1 cellular context compared by ENCODE assay signal in the genomic region with DNA sequence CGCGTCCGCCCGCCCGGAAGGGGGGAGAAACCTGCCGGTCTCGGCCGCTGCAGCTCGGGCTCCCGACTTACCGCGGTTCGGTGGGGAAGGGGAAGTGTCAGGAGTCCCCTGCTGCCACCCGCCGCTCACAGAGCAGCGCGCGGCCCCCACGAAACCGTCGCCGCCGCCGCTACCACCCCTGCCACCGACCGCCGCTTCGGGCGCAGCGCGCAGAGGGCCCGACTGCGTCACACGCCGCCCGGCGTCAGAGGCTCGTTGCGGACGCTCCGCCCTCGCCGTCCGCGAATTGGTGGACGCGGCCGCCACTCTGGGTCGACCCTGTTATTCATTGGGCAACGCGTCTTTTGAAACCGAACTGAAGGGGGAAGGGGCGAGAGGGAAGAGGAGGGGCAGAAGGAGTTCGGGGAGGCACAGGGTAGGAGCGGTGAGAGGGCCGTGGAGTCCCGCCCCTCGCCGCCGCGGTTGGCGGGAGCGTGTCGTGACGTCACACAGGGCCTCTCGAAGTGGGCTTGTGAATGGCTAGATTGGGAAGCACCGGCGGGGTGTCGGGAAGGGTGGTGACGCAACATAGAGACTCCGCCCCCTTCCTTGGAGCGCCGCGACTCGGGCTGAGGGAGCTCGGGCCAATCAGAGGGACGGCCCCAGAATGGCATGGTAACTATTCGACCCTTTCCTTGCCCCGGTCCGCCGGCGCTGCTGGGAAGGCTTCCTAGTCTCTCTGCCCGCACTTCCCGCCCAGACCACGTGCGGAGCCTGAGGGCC.
TF ChIP-seq lines count a peak whose summit lies in the region.

NUP98 (minus strand) TSS at position 226 of the 762 bp plus-strand sequence. CDS start 15,437 bp downstream, outside the sequence.

TF ChIP-seq in K562, 482 proteins besides CTCF, POLR2A, EP300 and RAD21 (continued from another document):
- TF ChIP-seq JUND (IDR thresholded peaks at IDR 0.05; ENCODE audit: borderline replicate concordance, low read depth, low read length): peak; percentile 87
- TF ChIP-seq JUND (tag; IDR thresholded peaks at IDR 0.05; ENCODE audit: borderline replicate concordance, low read depth, low read length): no peak
- peak; percentile 87 for TF ChIP-seq RBBP5 (IDR thresholded peaks at IDR 0.05; ENCODE audit: borderline replicate concordance, insufficient read depth, low read length, poor library complexity, severe bottlenecking)
- TF ChIP-seq ELK1 (CRISPR knock-in tag; IDR thresholded peaks at IDR 0.05): no peak
- peak in 2 of 3 experiments; percentile 30 to 51 for TF ChIP-seq YY1 (IDR thresholded peaks at IDR 0.05; ENCODE audit: borderline replicate concordance in 1 of 3, control insufficient read depth in 1 of 3, extremely low read depth in 1 of 3, insufficient read depth in 3 of 3, insufficient read length in 1 of 3, insufficient replicate concordance in 2 of 3, low read depth in 1 of 3, low read length in 2 of 3)
- TF ChIP-seq ZC3H11A (IDR thresholded peaks at IDR 0.05; ENCODE audit: low read depth, low read length): 0 out of 2 replicates have a peak, but pooled peaks have one; percentile 7
- TF ChIP-seq FOXM1 (IDR thresholded peaks at IDR 0.05; ENCODE audit: low read depth): peak; percentile 95
- no peak; the same call in 1 of the 2 replicates for TF ChIP-seq FOXM1 (CRISPR knock-in tag; IDR thresholded peaks at IDR 0.05; ENCODE audit: low read depth)
- no peak for TF ChIP-seq PRPF4 (IDR thresholded peaks at IDR 0.05; ENCODE audit: insufficient read depth, low read depth, low read length, poor library complexity, severe bottlenecking)
- 0 out of 2 replicates have a peak, but pooled peaks have one; percentile 33 for TF ChIP-seq HDAC8 (tag; IDR thresholded peaks at IDR 0.05)
- no peak for TF ChIP-seq STAG1 (CRISPR knock-in tag; IDR thresholded peaks at IDR 0.05; ENCODE audit: borderline replicate concordance)
- peak; percentile 73 for TF ChIP-seq RFX5 (IDR thresholded peaks at IDR 0.05; ENCODE audit: low read depth, low read length)
- TF ChIP-seq ATF1 (CRISPR knock-in tag; IDR thresholded peaks at IDR 0.05): peak; percentile 73
- TF ChIP-seq ATF1 (tag; IDR thresholded peaks at IDR 0.05): peak; percentile 100
- peak; percentile 84 for TF ChIP-seq POLR2AphosphoS5 (IDR thresholded peaks at IDR 0.05; ENCODE audit: control insufficient read depth, insufficient read depth, low read depth, low read length)
- peak in 1 of 2 experiments; percentile 32; a peak in 1 of 4 replicates for TF ChIP-seq TEAD1 (CRISPR knock-in tag; IDR thresholded peaks at IDR 0.05)
- peak; percentile 75; the same call in 1 of the 2 replicates for TF ChIP-seq CBX1 (IDR thresholded peaks at IDR 0.05; ENCODE audit: low read depth)
- no peak for TF ChIP-seq ARNT (IDR thresholded peaks at IDR 0.05)
- TF ChIP-seq ARID3B (CRISPR knock-in tag; IDR thresholded peaks at IDR 0.05; ENCODE audit: borderline replicate concordance): peak; percentile 52; the same call in 1 of the 2 replicates
- TF ChIP-seq ZNF263 (CRISPR knock-in tag; IDR thresholded peaks at IDR 0.05; ENCODE audit: borderline replicate concordance): peak; percentile 33; the same call in 1 of the 2 replicates
- TF ChIP-seq KAT2B (IDR thresholded peaks at IDR 0.05; ENCODE audit: low read depth, low read length): no peak
- no peak for TF ChIP-seq SREBF2 (CRISPR knock-in tag; IDR thresholded peaks at IDR 0.05)
- TF ChIP-seq CXXC5 (CRISPR knock-in tag; IDR thresholded peaks at IDR 0.05): peak; percentile 99
- TF ChIP-seq TARDBP (IDR thresholded peaks at IDR 0.05): peak; percentile 92
- peak; percentile 72; the same call in 1 of the 2 replicates for TF ChIP-seq GTF2E2 (tag; IDR thresholded peaks at IDR 0.05)
- TF ChIP-seq POLR2H (tag; IDR thresholded peaks at IDR 0.05; ENCODE audit: low read depth): peak; percentile 75
- TF ChIP-seq ESRRA (IDR thresholded peaks at IDR 0.05; ENCODE audit: borderline replicate concordance, low read depth): peak; percentile 64; the same call in 1 of the 2 replicates
- peak; percentile 83 for TF ChIP-seq GABPB1 (CRISPR knock-in tag; IDR thresholded peaks at IDR 0.05)
- no peak for TF ChIP-seq SMC3 (conservative IDR thresholded peaks at IDR 0.05; ENCODE audit: insufficient read depth, low read depth, low read length)
- TF ChIP-seq KDM5B (IDR thresholded peaks at IDR 0.05; ENCODE audit: insufficient replicate concordance, low read depth, low read length): peak; percentile 80
- TF ChIP-seq SAP30 (IDR thresholded peaks at IDR 0.05; ENCODE audit: borderline replicate concordance, insufficient read depth, low read depth, low read length, poor library complexity, severe bottlenecking): no peak
- TF ChIP-seq ZNF232 (CRISPR knock-in tag; IDR thresholded peaks at IDR 0.05): peak; percentile 69; the same call in 1 of the 2 replicates
- TF ChIP-seq, protein P1, sequence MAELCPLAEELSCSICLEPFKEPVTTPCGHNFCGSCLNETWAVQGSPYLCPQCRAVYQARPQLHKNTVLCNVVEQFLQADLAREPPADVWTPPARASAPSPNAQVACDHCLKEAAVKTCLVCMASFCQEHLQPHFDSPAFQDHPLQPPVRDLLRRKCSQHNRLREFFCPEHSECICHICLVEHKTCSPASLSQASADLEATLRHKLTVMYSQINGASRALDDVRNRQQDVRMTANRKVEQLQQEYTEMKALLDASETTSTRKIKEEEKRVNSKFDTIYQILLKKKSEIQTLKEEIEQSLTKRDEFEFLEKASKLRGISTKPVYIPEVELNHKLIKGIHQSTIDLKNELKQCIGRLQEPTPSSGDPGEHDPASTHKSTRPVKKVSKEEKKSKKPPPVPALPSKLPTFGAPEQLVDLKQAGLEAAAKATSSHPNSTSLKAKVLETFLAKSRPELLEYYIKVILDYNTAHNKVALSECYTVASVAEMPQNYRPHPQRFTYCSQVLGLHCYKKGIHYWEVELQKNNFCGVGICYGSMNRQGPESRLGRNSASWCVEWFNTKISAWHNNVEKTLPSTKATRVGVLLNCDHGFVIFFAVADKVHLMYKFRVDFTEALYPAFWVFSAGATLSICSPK (IDR thresholded peaks at IDR 0.05; ENCODE audit: borderline replicate concordance): no peak
- TF ChIP-seq ZNF174 (CRISPR knock-in tag; IDR thresholded peaks at IDR 0.05): no peak
- TF ChIP-seq KDM2B (CRISPR knock-in tag; IDR thresholded peaks at IDR 0.05): peak; percentile 87; the same call in 1 of the 2 replicates
- no peak for TF ChIP-seq NCOA4 (IDR thresholded peaks at IDR 0.05; ENCODE audit: partially characterized antibody)
- TF ChIP-seq FOXP1 (CRISPR knock-in tag; IDR thresholded peaks at IDR 0.05): peak; percentile 93
- TF ChIP-seq NEUROD1 (IDR thresholded peaks at IDR 0.05; ENCODE audit: borderline replicate concordance, low read depth, low read length, partially characterized antibody): peak; percentile 89
- TF ChIP-seq FOXK2 (conservative IDR thresholded peaks at IDR 0.05 in 1 of 2, IDR thresholded peaks at IDR 0.05 in 1 of 2; ENCODE audit: low read depth in 2 of 2): peak in 1 of 2 experiments; percentile 55; a peak in 1 of 4 replicates
- 0 out of 2 replicates have a peak, but pooled peaks have one; percentile 56 for TF ChIP-seq ATF6 (CRISPR knock-in tag; IDR thresholded peaks at IDR 0.05)
- TF ChIP-seq, protein P2, sequence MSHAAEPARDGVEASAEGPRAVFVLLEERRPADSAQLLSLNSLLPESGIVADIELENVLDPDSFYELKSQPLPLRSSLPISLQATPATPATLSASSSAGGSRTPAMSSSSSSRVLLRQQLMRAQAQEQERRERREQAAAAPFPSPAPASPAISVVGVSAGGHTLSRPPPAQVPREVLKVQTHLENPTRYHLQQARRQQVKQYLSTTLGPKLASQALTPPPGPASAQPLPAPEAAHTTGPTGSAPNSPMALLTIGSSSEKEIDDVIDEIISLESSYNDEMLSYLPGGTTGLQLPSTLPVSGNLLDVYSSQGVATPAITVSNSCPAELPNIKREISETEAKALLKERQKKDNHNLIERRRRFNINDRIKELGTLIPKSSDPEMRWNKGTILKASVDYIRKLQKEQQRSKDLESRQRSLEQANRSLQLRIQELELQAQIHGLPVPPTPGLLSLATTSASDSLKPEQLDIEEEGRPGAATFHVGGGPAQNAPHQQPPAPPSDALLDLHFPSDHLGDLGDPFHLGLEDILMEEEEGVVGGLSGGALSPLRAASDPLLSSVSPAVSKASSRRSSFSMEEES (CRISPR knock-in tag; IDR thresholded peaks at IDR 0.05): no peak
- TF ChIP-seq PKNOX1 (IDR thresholded peaks at IDR 0.05): peak; percentile 100
- TF ChIP-seq RBM15 (IDR thresholded peaks at IDR 0.05; ENCODE audit: insufficient read depth, low read length): 0 out of 2 replicates have a peak, but pooled peaks have one; percentile 44
- peak; percentile 82 for TF ChIP-seq PHF20 (IDR thresholded peaks at IDR 0.05; ENCODE audit: partially characterized antibody)
- TF ChIP-seq JUNB (CRISPR knock-in tag; conservative IDR thresholded peaks at IDR 0.05): 0 out of 2 replicates have a peak, but pooled peaks have one; percentile 58
- TF ChIP-seq SIN3B (IDR thresholded peaks at IDR 0.05; ENCODE audit: low read depth): peak; percentile 80
- peak; percentile 76 for TF ChIP-seq PHF8 (IDR thresholded peaks at IDR 0.05; ENCODE audit: borderline replicate concordance, low read length)
- TF ChIP-seq MXI1 (IDR thresholded peaks at IDR 0.05; ENCODE audit: low read depth, low read length): 0 out of 2 replicates have a peak, but pooled peaks have one; percentile 32
